ENCODE assay signal across 34 cellular contexts in the genomic region with DNA sequence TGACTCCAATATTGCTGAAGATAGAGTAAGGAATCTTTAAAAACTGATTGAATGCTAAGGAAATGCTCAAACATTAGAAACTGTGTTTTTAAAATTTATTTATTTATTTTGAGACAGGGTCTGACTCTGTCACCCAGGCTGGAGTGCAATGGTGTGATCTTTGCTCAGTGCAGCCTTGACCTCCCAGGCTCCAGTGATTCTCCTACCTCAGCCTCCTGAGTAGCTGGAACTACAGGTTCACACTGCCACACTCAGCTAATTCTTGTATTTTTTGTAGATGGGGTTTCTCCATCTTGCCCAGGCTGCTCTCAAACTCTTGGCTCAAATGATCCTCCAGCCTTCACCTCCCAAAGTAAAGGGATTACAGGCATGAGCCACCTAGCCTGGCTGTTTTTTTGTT.
"Had no signal": no experiment of that assay in that cellular context is flagged by ENCODE, and none has a peak within 500 bp of the region (broad histone marks: within the 10 kb centered on the region; RNA-seq: fewer than 3 reads in every experiment).

No MANE protein-coding gene starts in this region.

- H3K4me2 ChIP-seq: KMS-11 had no signal

- H3K4me3 ChIP-seq: MG63 had no signal

- H3K9me3 ChIP-seq: MG63 had no signal

- H3K36me3 ChIP-seq: MG63 had no signal

- H3K27ac ChIP-seq: KMS-11 had no signal

- DNase-seq: Karpas-422, Kasumi-1, MG63, MM.1S, MV-4-11, NCI-H1048, NCI-H1092, NCI-H1092 treated with DMSO at 0.1 percent for 48 hours, NCI-H1105, NCI-H1105 treated with DMSO at 0.1 percent for 48 hours, NCI-H1417, NCI-H1417 treated with DMSO at 0.1 percent for 48 hours, NCI-H1436, NCI-H1436 treated with DMSO at 0.1 percent for 48 hours, NCI-H146, NCI-H1694, NCI-H1694 treated with DMSO at 0.1 percent for 48 hours, NCI-H187, NCI-H187 treated with DMSO at 0.1 percent for 48 hours, NCI-H1930, NCI-H2029, NCI-H2029 treated with DMSO at 0.1 percent for 48 hours, NCI-H2081, NCI-H2081 treated with DMSO at 0.1 percent for 48 hours, NCI-H2107, NCI-H2171, NCI-H2171 treated with DMSO at 0.1 percent for 48 hours, NCI-H2227 treated with DMSO at 0.1 percent for 48 hours, NCI-H226, NCI-H345, NCI-H446, NCI-H510A, NCI-H510A treated with DMSO at 0.1 percent for 48 hours had no signal

- H3K9ac ChIP-seq: KMS-11 had no signal
